In the genomic region with DNA sequence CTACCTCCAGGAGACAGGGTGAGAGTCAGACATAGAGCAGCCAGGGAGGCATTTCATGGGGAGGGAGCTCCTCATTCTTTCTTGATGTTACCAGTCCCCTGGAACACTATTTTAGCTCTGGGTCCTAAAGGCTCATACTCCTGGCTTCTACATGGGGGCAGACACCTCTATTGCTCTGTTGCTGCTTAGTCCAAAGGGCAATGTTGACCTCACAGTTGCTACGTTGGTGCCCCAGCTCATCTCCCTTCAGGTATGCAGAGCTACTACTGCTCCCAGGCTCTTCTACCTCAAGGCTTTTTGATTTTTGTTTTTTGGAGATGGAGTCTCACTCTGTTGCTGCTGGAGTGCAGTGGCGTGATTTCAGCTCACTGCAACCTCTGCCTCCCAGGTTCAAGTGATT, we compare ENCODE assay signal across 1 cellular context.
TF ChIP-seq lines count a peak whose summit lies in the region.

No MANE protein-coding gene starts in this region.

TF ChIP-seq in HepG2, 621 proteins besides CTCF, POLR2A, EP300 and RAD21 (continued from another document):
- TF ChIP-seq, protein P1, sequence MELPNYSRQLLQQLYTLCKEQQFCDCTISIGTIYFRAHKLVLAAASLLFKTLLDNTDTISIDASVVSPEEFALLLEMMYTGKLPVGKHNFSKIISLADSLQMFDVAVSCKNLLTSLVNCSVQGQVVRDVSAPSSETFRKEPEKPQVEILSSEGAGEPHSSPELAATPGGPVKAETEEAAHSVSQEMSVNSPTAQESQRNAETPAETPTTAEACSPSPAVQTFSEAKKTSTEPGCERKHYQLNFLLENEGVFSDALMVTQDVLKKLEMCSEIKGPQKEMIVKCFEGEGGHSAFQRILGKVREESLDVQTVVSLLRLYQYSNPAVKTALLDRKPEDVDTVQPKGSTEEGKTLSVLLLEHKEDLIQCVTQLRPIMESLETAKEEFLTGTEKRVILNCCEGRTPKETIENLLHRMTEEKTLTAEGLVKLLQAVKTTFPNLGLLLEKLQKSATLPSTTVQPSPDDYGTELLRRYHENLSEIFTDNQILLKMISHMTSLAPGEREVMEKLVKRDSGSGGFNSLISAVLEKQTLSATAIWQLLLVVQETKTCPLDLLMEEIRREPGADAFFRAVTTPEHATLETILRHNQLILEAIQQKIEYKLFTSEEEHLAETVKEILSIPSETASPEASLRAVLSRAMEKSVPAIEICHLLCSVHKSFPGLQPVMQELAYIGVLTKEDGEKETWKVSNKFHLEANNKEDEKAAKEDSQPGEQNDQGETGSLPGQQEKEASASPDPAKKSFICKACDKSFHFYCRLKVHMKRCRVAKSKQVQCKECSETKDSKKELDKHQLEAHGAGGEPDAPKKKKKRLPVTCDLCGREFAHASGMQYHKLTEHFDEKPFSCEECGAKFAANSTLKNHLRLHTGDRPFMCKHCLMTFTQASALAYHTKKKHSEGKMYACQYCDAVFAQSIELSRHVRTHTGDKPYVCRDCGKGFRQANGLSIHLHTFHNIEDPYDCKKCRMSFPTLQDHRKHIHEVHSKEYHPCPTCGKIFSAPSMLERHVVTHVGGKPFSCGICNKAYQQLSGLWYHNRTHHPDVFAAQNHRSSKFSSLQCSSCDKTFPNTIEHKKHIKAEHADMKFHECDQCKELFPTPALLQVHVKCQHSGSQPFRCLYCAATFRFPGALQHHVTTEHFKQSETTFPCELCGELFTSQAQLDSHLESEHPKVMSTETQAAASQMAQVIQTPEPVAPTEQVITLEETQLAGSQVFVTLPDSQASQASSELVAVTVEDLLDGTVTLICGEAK (IDR thresholded peaks at IDR 0.05): no peak
- TF ChIP-seq, protein P1 (CRISPR knock-in tag; IDR thresholded peaks at IDR 0.05): no peak
- no peak for TF ChIP-seq ZNF790 (CRISPR knock-in tag; IDR thresholded peaks at IDR 0.05; ENCODE audit: borderline replicate concordance)
- TF ChIP-seq BRD4 (CRISPR knock-in tag; IDR thresholded peaks at IDR 0.05): no peak
- TF ChIP-seq CAMTA2 (CRISPR knock-in tag; IDR thresholded peaks at IDR 0.05; ENCODE audit: borderline replicate concordance): no peak
- TF ChIP-seq CSRNP2 (CRISPR knock-in tag; conservative IDR thresholded peaks at IDR 0.05; ENCODE audit: low read depth): no peak
- no peak for TF ChIP-seq FOXM1 (CRISPR knock-in tag; IDR thresholded peaks at IDR 0.05)
- no peak for TF ChIP-seq TGIF2 (CRISPR knock-in tag; IDR thresholded peaks at IDR 0.05)
TF ChIP-seq in HepG2: peak in this region for 5.
